In genomic region chr5:78190402-78190801, GRCh38 we compare ENCODE assay signal across 22 cellular contexts.
DNase-seq lines count a peak whose midpoint lies in the region; ATAC-seq and TF ChIP-seq lines count a peak whose summit lies in the region.
"Had no signal": no experiment of that assay in that cellular context is flagged by ENCODE, and none has a peak within 500 bp of the region (broad histone marks: within the 10 kb centered on the region; RNA-seq: fewer than 3 reads in every experiment).

No MANE protein-coding gene starts in this region.

- no TSS peak for BruUV-seq in PC-3 (replicated peaks; lab: Mats Ljungman, UMichigan)

- no peak for DNase-seq in PC-3
- no peak for DNase-seq in esophagus squamous epithelium (lab: John Stamatoyannopoulos, UW)
- no peak for DNase-seq in mucosa of descending colon
- no peak for DNase-seq in HCEC 1CT
- no peak for DNase-seq in NCI-H526 (lab: John Stamatoyannopoulos, UW)
- DNase-seq in SKM-1 treated with dmso at 0.1 percent for 144 hours (lab: John Stamatoyannopoulos, UW; ENCODE audit: unreplicated experiment): no peak
- DNase-seq: 8988T; ACHN; AML-193; BE2C; CD4-positive, alpha-beta T cell; CD8-positive, alpha-beta memory T cell; DMS 273 treated with DMSO at 0.1 percent for 48 hours; DMS79; EL; GDM1; H9; HFFc6 had no signal

- H3K4me2 ChIP-seq in PC-3 (ENCODE audit: low read length): no peak overlapping the region
- H3K4me2 ChIP-seq: A549; BLaER1 treated with 17β-estradiol and CSF1 and Interleukin-3, amounts not matched to agents 10 nM and 100 nM; GM23338 had no signal

- peak; percentile 37; the same call in 1 of the 2 replicates for ATAC-seq in PC-3
- ATAC-seq in mucosa of descending colon: peak; percentile 46
- ATAC-seq: A549, GM12878, GM23338 had no signal

- no peaks in the 10 kb centered on the region for H3K27me3 ChIP-seq in PC-3 (ENCODE audit: low read length)
- H3K27me3 ChIP-seq in esophagus squamous epithelium: no peaks in the 10 kb centered on the region
- H3K27me3 ChIP-seq: BE2C; BLaER1 treated with 17β-estradiol and CSF1 and Interleukin-3, amounts not matched to agents 10 nM and 100 nM had no signal

- POLR2A ChIA-PET in PC-3 (lab: Charles Lee; ENCODE audit: unreplicated experiment): no interaction called here

- H2AFZ ChIP-seq in PC-3 (ENCODE audit: low read length): no peak overlapping the region
- H2AFZ ChIP-seq: GM23338 had no signal

- intact Hi-C loops in PC-3 (cut with micrococcal nuclease) (no loop called here), esophagus squamous epithelium (cut with DNase I) (no loop called here), mucosa of descending colon (cut with DNase I, micrococcal nuclease) (no loop called here)

- no peaks in the 10 kb centered on the region for H3K9me2 ChIP-seq in PC-3 (replicated peaks; ENCODE audit: low read length)

- no peak for TF ChIP-seq CTCF in PC-3 (conservative IDR thresholded peaks at IDR 0.05; ENCODE audit: low read depth, low read length)
- no peak for TF ChIP-seq CTCF in esophagus squamous epithelium (IDR thresholded peaks at IDR 0.05)
- no peak for TF ChIP-seq CTCF in mucosa of descending colon (IDR thresholded peaks at IDR 0.05)

- no peaks in the 10 kb centered on the region for H4K20me1 ChIP-seq in PC-3 (ENCODE audit: low read length)

- CTCF ChIA-PET in PC-3 (lab: Charles Lee): no interaction called here

- no peaks in the 10 kb centered on the region for H3K79me2 ChIP-seq in PC-3 (ENCODE audit: low read length)

- H3K9ac ChIP-seq in PC-3 (ENCODE audit: low read length): no peak overlapping the region
- H3K9ac ChIP-seq: BLaER1 treated with 17β-estradiol and CSF1 and Interleukin-3, amounts not matched to agents 10 nM and 100 nM had no signal

- H3K4me1 ChIP-seq in PC-3 (ENCODE audit: insufficient read depth, low read length): no peaks in the 10 kb centered on the region
- H3K4me1 ChIP-seq in esophagus squamous epithelium: no peaks in the 10 kb centered on the region
- peaks cover 6% of the 10 kb centered on the region for H3K4me1 ChIP-seq in mucosa of descending colon (ENCODE audit: low read depth)
- H3K4me1 ChIP-seq: A549 had no signal

- H3K36me3 ChIP-seq in PC-3 (ENCODE audit: low read depth, low read length) (no peaks in the 10 kb centered on the region), esophagus squamous epithelium (peaks cover 0 to 20% (median 3%) of the 10 kb centered on the region in 3 donors), mucosa of descending colon (ENCODE audit: low read depth) (no peaks in the 10 kb centered on the region)
- H3K36me3 ChIP-seq: BE2C had no signal

- H3F3A ChIP-seq in PC-3 (ENCODE audit: low read length, unreplicated experiment): no peaks in the 10 kb centered on the region

- H3K27ac ChIP-seq in PC-3 (ENCODE audit: low read length): no peak overlapping the region
- peak overlapping the region in 3 of 4 donors; percentile 12 to 50 (median 23) for H3K27ac ChIP-seq in esophagus squamous epithelium
- H3K27ac ChIP-seq: A549; BLaER1 treated with 17β-estradiol and CSF1 and Interleukin-3, amounts not matched to agents 10 nM and 100 nM had no signal

- no peak overlapping the region for H3K4me3 ChIP-seq in PC-3 (ENCODE audit: low read length)
- no peak overlapping the region for H3K4me3 ChIP-seq in esophagus squamous epithelium
- H3K4me3 ChIP-seq in mucosa of descending colon: no peak overlapping the region
- H3K4me3 ChIP-seq: A549; BLaER1 treated with 17β-estradiol and CSF1 and Interleukin-3, amounts not matched to agents 10 nM and 100 nM; GM12878; GM23338 had no signal

- no peak for TF ChIP-seq POLR2A in esophagus squamous epithelium (IDR thresholded peaks at IDR 0.05)

- no peaks in the 10 kb centered on the region for H3K9me3 ChIP-seq in PC-3 (ENCODE audit: low read length)
- H3K9me3 ChIP-seq in esophagus squamous epithelium: peaks cover 0 to 5% (median 0%) of the 10 kb centered on the region in 3 donors
- H3K9me3 ChIP-seq in mucosa of descending colon: no peaks in the 10 kb centered on the region
- H3K9me3 ChIP-seq: A549, BE2C had no signal

- WGBS in esophagus squamous epithelium, 2 donors: 73 to 80% methylated on average over 1 of the region's 1 CpG
